In genomic region chr18:9403795-9404564, GRCh38 we compare ENCODE assay signal across 10 cellular contexts.
DNase-seq lines count a peak whose midpoint lies in the region; ATAC-seq and TF ChIP-seq lines count a peak whose summit lies in the region.
"Had no signal": no experiment of that assay in that cellular context is flagged by ENCODE, and none has a peak within 500 bp of the region (broad histone marks: within the 10 kb centered on the region; RNA-seq: fewer than 3 reads in every experiment).

No MANE protein-coding gene starts in this region.

- no peaks in the 10 kb centered on the region for H3K9me3 Mint-ChIP-seq in activated CD8-positive, alpha-beta memory T cell treated with anti-CD3 and anti-CD28 coated beads, Interleukin-2, amount 10 ng/mL, durations not matched to agents 7 days and 5 days (ENCODE audit: low read depth)
- H3K9me3 Mint-ChIP-seq in stimulated activated naive CD8-positive, alpha-beta T cell treated with anti-CD3 and anti-CD28 coated beads, Interleukin-15, amount 100 ng/mL, for 72 hours: no peaks in the 10 kb centered on the region

- no peak for ATAC-seq in activated CD8-positive, alpha-beta memory T cell treated with anti-CD3 and anti-CD28 coated beads, Interleukin-2, amount 10 ng/mL, durations not matched to agents 7 days and 5 days
- peak; percentile 48 for ATAC-seq in stimulated activated naive CD8-positive, alpha-beta T cell treated with anti-CD3 and anti-CD28 coated beads, Interleukin-15, amount 100 ng/mL, for 72 hours
- ATAC-seq in GM21717 (IDR thresholded peaks at IDR 0.05; ENCODE audit: unreplicated experiment): no peak

- no peak overlapping the region for H3K27ac ChIP-seq in OCI-LY3 (ENCODE audit: low read length)
- H3K27ac ChIP-seq: HL-60, PC-9 had no signal

- H3K36me3 ChIP-seq in OCI-LY3 (replicated peaks; ENCODE audit: low read depth, low read length): no peaks in the 10 kb centered on the region

- CTCF ChIA-PET in activated CD8-positive, alpha-beta memory T cell treated with anti-CD3 and anti-CD28 coated beads, Interleukin-2, amount 10 ng/mL, durations not matched to agents 7 days and 5 days (lab: Charles Lee): interaction anchor here (1.2 kb wide), 1 partner anchor 332 kb away, joined by 4 read pairs; no protein-coding TSS in a partner anchor

- H3K9me3 ChIP-seq in OCI-LY3 (ENCODE audit: insufficient read depth, low read length): no peaks in the 10 kb centered on the region

- no peak overlapping the region for H3K9ac ChIP-seq in OCI-LY3 (ENCODE audit: low read length)

- DNase-seq in activated CD8-positive, alpha-beta memory T cell treated with anti-CD3 and anti-CD28 coated beads, Interleukin-2, amount 10 ng/mL, durations not matched to agents 7 days and 5 days: no peak
- DNase-seq in activated CD8-positive, alpha-beta memory T cell treated with anti-CD3 and anti-CD28 coated beads for 24 hours: no peak
- peak; percentile 19 for DNase-seq in fibroblast of mammary gland (ENCODE audit: low read depth)
- DNase-seq in stimulated activated naive CD8-positive, alpha-beta T cell treated with anti-CD3 and anti-CD28 coated beads, Interleukin-15, amount 100 ng/mL, for 72 hours: peak in 1 of 2 donors; percentile 13
- no peak for DNase-seq in OCI-M2 (lab: John Stamatoyannopoulos, UW; ENCODE audit: unreplicated experiment)
- no peak for DNase-seq in inferior parietal cortex (ENCODE audit: extremely low spot score)
- DNase-seq: PC-9 had no signal

- H3K79me2 ChIP-seq in OCI-LY3 (ENCODE audit: low read length): no peaks in the 10 kb centered on the region

- no peaks in the 10 kb centered on the region for H4K20me1 ChIP-seq in OCI-LY3 (ENCODE audit: insufficient read depth, low read length)

- peaks cover 5% of the 10 kb centered on the region for H3K4me1 Mint-ChIP-seq in activated CD8-positive, alpha-beta memory T cell treated with anti-CD3 and anti-CD28 coated beads, Interleukin-2, amount 10 ng/mL, durations not matched to agents 7 days and 5 days
- peaks cover 17% of the 10 kb centered on the region for H3K4me1 Mint-ChIP-seq in stimulated activated naive CD8-positive, alpha-beta T cell treated with anti-CD3 and anti-CD28 coated beads, Interleukin-15, amount 100 ng/mL, for 72 hours

- no peak overlapping the region for H3K27ac Mint-ChIP-seq in activated CD8-positive, alpha-beta memory T cell treated with anti-CD3 and anti-CD28 coated beads, Interleukin-2, amount 10 ng/mL, durations not matched to agents 7 days and 5 days
- H3K27ac Mint-ChIP-seq in stimulated activated naive CD8-positive, alpha-beta T cell treated with anti-CD3 and anti-CD28 coated beads, Interleukin-15, amount 100 ng/mL, for 72 hours: peak overlapping the region; percentile 78 to 95

- H3K36me3 Mint-ChIP-seq in activated CD8-positive, alpha-beta memory T cell treated with anti-CD3 and anti-CD28 coated beads, Interleukin-2, amount 10 ng/mL, durations not matched to agents 7 days and 5 days: peaks cover 4% of the 10 kb centered on the region

- TF ChIP-seq CTCF in OCI-LY3 (IDR thresholded peaks at IDR 0.05; ENCODE audit: low read depth, low read length) (peak; percentile 9; the same call in 1 of the 2 replicates), fibroblast of mammary gland (conservative IDR thresholded peaks at IDR 0.05; ENCODE audit: control insufficient read depth, insufficient read depth, low read depth, low read length) (no peak)

- H2AFZ ChIP-seq in OCI-LY3 (ENCODE audit: low read depth, low read length): no peak overlapping the region
- H2AFZ ChIP-seq: PC-9 had no signal

- H3K4me2 ChIP-seq in OCI-LY3 (ENCODE audit: low read length): no peak overlapping the region
- H3K4me2 ChIP-seq: PC-9 had no signal

- H3K4me1 ChIP-seq in OCI-LY3 (ENCODE audit: low read length): no peaks in the 10 kb centered on the region

- no peak overlapping the region for H3K4me3 ChIP-seq in OCI-LY3 (ENCODE audit: low read length)
- H3K4me3 ChIP-seq in fibroblast of mammary gland (ENCODE audit: control insufficient read depth, low read depth, low read length): no peak overlapping the region
- H3K4me3 ChIP-seq: PC-9 had no signal

- H3K4me3 Mint-ChIP-seq in activated CD8-positive, alpha-beta memory T cell treated with anti-CD3 and anti-CD28 coated beads, Interleukin-2, amount 10 ng/mL, durations not matched to agents 7 days and 5 days: peak overlapping the region; percentile 49
- H3K4me3 Mint-ChIP-seq in stimulated activated naive CD8-positive, alpha-beta T cell treated with anti-CD3 and anti-CD28 coated beads, Interleukin-15, amount 100 ng/mL, for 72 hours: peak overlapping the region; percentile 78 to 82

- H3K27me3 Mint-ChIP-seq in activated CD8-positive, alpha-beta memory T cell treated with anti-CD3 and anti-CD28 coated beads, Interleukin-2, amount 10 ng/mL, durations not matched to agents 7 days and 5 days: no peaks in the 10 kb centered on the region
- no peaks in the 10 kb centered on the region for H3K27me3 Mint-ChIP-seq in stimulated activated naive CD8-positive, alpha-beta T cell treated with anti-CD3 and anti-CD28 coated beads, Interleukin-15, amount 100 ng/mL, for 72 hours

- H3K27me3 ChIP-seq in OCI-LY3 (ENCODE audit: low read depth, low read length): no peaks in the 10 kb centered on the region
